Comparison of ENCODE assay signal across 16 cellular contexts in genomic region chr18:1014496-1014895, GRCh38.
DNase-seq lines count a peak whose midpoint lies in the region; ATAC-seq and TF ChIP-seq lines count a peak whose summit lies in the region.
"Had no signal": no experiment of that assay in that cellular context is flagged by ENCODE, and none has a peak within 500 bp of the region (broad histone marks: within the 10 kb centered on the region; RNA-seq: fewer than 3 reads in every experiment).

No MANE protein-coding gene starts in this region.

- H3K23me2 ChIP-seq in H9 (ENCODE audit: insufficient read length, low read depth, low read length, poor library complexity, severe bottlenecking) = no peaks in the 10 kb centered on the region

- no peak overlapping the region for H3K4me3 Mint-ChIP-seq in H9
- H3K4me3 Mint-ChIP-seq in mesothelial cell of epicardium = no peak overlapping the region
- H3K4me3 Mint-ChIP-seq: activated B cell treated with CpG ODN at 0.5 μM for 24 hours; activated naive CD8-positive, alpha-beta T cell; CD4-positive, alpha-beta memory T cell; natural killer cell treated with Interleukin-12 subunit alpha and Interleukin-12 subunit beta and Interleukin-15 and Interleukin-18, amount 100 ng/mL, for 72 hours had no signal

- H3K23ac ChIP-seq in H9 (ENCODE audit: insufficient read length, low read depth, low read length) = no peak overlapping the region

- H2BK15ac ChIP-seq in H9 (ENCODE audit: low read depth, low read length) = no peak overlapping the region

- no peak overlapping the region for H2AFZ ChIP-seq in H9 (ENCODE audit: low read length)
- H2AFZ ChIP-seq: hepatocyte had no signal

- H3K27me3 Mint-ChIP-seq in H9 (ENCODE audit: low read depth) (peaks cover 23% of the 10 kb centered on the region), mesothelial cell of epicardium (ENCODE audit: low read depth) (no peaks in the 10 kb centered on the region)
- H3K27me3 Mint-ChIP-seq: activated B cell treated with CpG ODN at 0.5 μM for 24 hours; CD4-positive, alpha-beta memory T cell; natural killer cell treated with Interleukin-12 subunit alpha and Interleukin-12 subunit beta and Interleukin-15 and Interleukin-18, amount 100 ng/mL, for 72 hours had no signal

- no peak overlapping the region for H3K4me2 ChIP-seq in H9 (ENCODE audit: insufficient read depth, insufficient read length, low read length)
- H3K4me2 ChIP-seq: hepatocyte, SK-N-SH had no signal

- no peaks in the 10 kb centered on the region for H3K9me3 ChIP-seq in H9 (ENCODE audit: control insufficient read depth, low read depth, low read length)
- H3K9me3 ChIP-seq: left lung, SK-N-SH had no signal

- H3K4me1 Mint-ChIP-seq in H9 = peaks cover 46 to 63% of the 10 kb centered on the region in 2 experiments
- H3K4me1 Mint-ChIP-seq in mesothelial cell of epicardium = peaks cover 79% of the 10 kb centered on the region
- H3K4me1 Mint-ChIP-seq: activated B cell treated with CpG ODN at 0.5 μM for 24 hours; CD4-positive, alpha-beta memory T cell had no signal

- peaks cover 0 to 7% (median 0%) of the 10 kb centered on the region in 3 experiments; a peak in 1 of 7 replicates for H3K36me3 Mint-ChIP-seq in H9 (ENCODE audit: insufficient read depth in 1 of 3, low read depth in 3 of 3)
- no peaks in the 10 kb centered on the region for H3K36me3 Mint-ChIP-seq in mesothelial cell of epicardium
- H3K36me3 Mint-ChIP-seq: activated naive CD8-positive, alpha-beta T cell; CD4-positive, alpha-beta memory T cell; natural killer cell treated with Interleukin-12 subunit alpha and Interleukin-12 subunit beta and Interleukin-15 and Interleukin-18, amount 100 ng/mL, for 72 hours had no signal

- H2BK5ac ChIP-seq in H9 (ENCODE audit: insufficient read length, low read length) = no peak overlapping the region

- WGBS in H9 (ENCODE audit: extremely low coverage, insufficient read length, low lambda C conversion rate) = no CpG with 5 or more reads among the region's 6 CpGs

- ATAC-seq in GM21528 (IDR thresholded peaks at IDR 0.05; ENCODE audit: low FRiP score, unreplicated experiment) (no peak), GM19455 (IDR thresholded peaks at IDR 0.05; ENCODE audit: unreplicated experiment) (no peak)
- ATAC-seq: natural killer cell treated with Interleukin-12 subunit alpha and Interleukin-12 subunit beta and Interleukin-15 and Interleukin-18, amount 100 ng/mL, for 72 hours had no signal

- peak; percentile 67 for DNase-seq in D341Med (ENCODE audit: low spot score)
- no peak for DNase-seq in H9
- peak; percentile 49 for DNase-seq in RPMI7951 (ENCODE audit: low read depth)
- no peak for DNase-seq in mesothelial cell of epicardium (ENCODE audit: low spot score in 2 of 2, unreplicated experiment in 2 of 2)
- DNase-seq in NCI-H2029 (lab: John Stamatoyannopoulos, UW) = no peak
- DNase-seq: activated B cell treated with CpG ODN at 0.5 μM for 24 hours; CD4-positive, alpha-beta memory T cell; erythroblast; left lung; SK-N-SH; stimulated activated naive CD4-positive, alpha-beta T cell treated with Interleukin-2 at 50 U/mL for 16 hours had no signal

- no peak overlapping the region for H3K27ac ChIP-seq in H9 (ENCODE audit: insufficient read length, low read depth, low read length)
- H3K27ac ChIP-seq: hepatocyte, left lung had no signal

- no peak overlapping the region for H3K56ac ChIP-seq in H9 (ENCODE audit: insufficient read length, low read depth, low read length)

- no peak overlapping the region for H3T11ph ChIP-seq in H9 (ENCODE audit: low read length)

- no peak overlapping the region for H4K91ac ChIP-seq in H9 (ENCODE audit: insufficient read length, low read depth, low read length)

- H4K5ac ChIP-seq in H9 (ENCODE audit: insufficient read length, low read depth, low read length) = no peak overlapping the region

- H3K9me3 Mint-ChIP-seq in H9 = no peaks in the 10 kb centered on the region
- no peaks in the 10 kb centered on the region for H3K9me3 Mint-ChIP-seq in mesothelial cell of epicardium
- H3K9me3 Mint-ChIP-seq: activated B cell treated with CpG ODN at 0.5 μM for 24 hours; natural killer cell treated with Interleukin-12 subunit alpha and Interleukin-12 subunit beta and Interleukin-15 and Interleukin-18, amount 100 ng/mL, for 72 hours had no signal

- no peak overlapping the region for H3K4ac ChIP-seq in H9 (ENCODE audit: low read depth, low read length)

- TF ChIP-seq CTCF in H9 (conservative IDR thresholded peaks at IDR 0.05) (no peak), mesothelial cell of epicardium (IDR thresholded peaks at IDR 0.05; ENCODE audit: unreplicated experiment) (no peak)

- peaks cover 11% of the 10 kb centered on the region; the same call in 1 of the 2 replicates for H3K4me1 ChIP-seq in H9 (ENCODE audit: insufficient read depth, low read length)
- H3K4me1 ChIP-seq: left lung had no signal

- no peak overlapping the region for H2BK20ac ChIP-seq in H9 (ENCODE audit: low read depth, low read length, poor library complexity, severe bottlenecking)

- H4K20me1 ChIP-seq in H9 (ENCODE audit: control insufficient read depth, insufficient read depth, insufficient read length) = no peaks in the 10 kb centered on the region

- H3K18ac ChIP-seq in H9 (ENCODE audit: insufficient read length, low read depth, low read length) = no peak overlapping the region

- H2BK12ac ChIP-seq in H9 (ENCODE audit: insufficient read length, low read depth, low read length) = no peak overlapping the region

- H2AK5ac ChIP-seq in H9 (ENCODE audit: insufficient read length, low read length) = no peak overlapping the region

- H3K9ac ChIP-seq in H9 (ENCODE audit: extremely low read depth, insufficient read length, low read length) = no peak overlapping the region
- H3K9ac ChIP-seq: SK-N-SH had no signal

- H3K79me1 ChIP-seq in H9 (ENCODE audit: insufficient read depth, low read depth, low read length, poor library complexity, severe bottlenecking) = no peaks in the 10 kb centered on the region

- peaks cover 4% of the 10 kb centered on the region; the same call in 1 of the 2 replicates for H3K27me3 ChIP-seq in H9 (ENCODE audit: insufficient read depth, low read length)
- H3K27me3 ChIP-seq: hepatocyte, left lung had no signal

- H4K8ac ChIP-seq in H9 (replicated peaks; ENCODE audit: insufficient read length, low read depth, low read length) = no peak overlapping the region

- no peak overlapping the region for H2BK120ac ChIP-seq in H9 (ENCODE audit: low read depth, low read length, poor library complexity, severe bottlenecking)

- H3K27ac Mint-ChIP-seq in H9 = peak overlapping the region; percentile 60 to 81 (median 65); a peak in 4 of 7 replicates
- H3K27ac Mint-ChIP-seq in mesothelial cell of epicardium = peak overlapping the region; percentile 95
- H3K27ac Mint-ChIP-seq: activated B cell treated with CpG ODN at 0.5 μM for 24 hours; activated naive CD8-positive, alpha-beta T cell; CD4-positive, alpha-beta memory T cell; natural killer cell treated with Interleukin-12 subunit alpha and Interleukin-12 subunit beta and Interleukin-15 and Interleukin-18, amount 100 ng/mL, for 72 hours had no signal

- no peaks in the 10 kb centered on the region; the same call in 1 of the 2 replicates for H3K79me2 ChIP-seq in H9 (ENCODE audit: insufficient read depth, low read length)
- H3K79me2 ChIP-seq: hepatocyte had no signal

- no peak overlapping the region for H3K14ac ChIP-seq in H9 (ENCODE audit: insufficient read depth, low read length)

Comparison
In these comparisons a context has a peak if more than half of its experiments do, and no peak if none do; other contexts are left out.
1. DNase-seq: peak in D341Med (single experiment) and RPMI7951 (single experiment); none in H9 (single experiment), mesothelial cell of epicardium (0 of 2) and NCI-H2029 (single experiment).